8 cellular contexts compared by ENCODE assay signal in genomic region chr2:27409321-27410073, GRCh38. TPM values are rescaled to one million over a fixed set of nuclear protein-coding genes. Genes with fewer than 3 reads are reported as not detected.
DNase-seq lines count a peak whose midpoint lies in the region; ATAC-seq and TF ChIP-seq lines count a peak whose summit lies in the region.

A gene with protein sequence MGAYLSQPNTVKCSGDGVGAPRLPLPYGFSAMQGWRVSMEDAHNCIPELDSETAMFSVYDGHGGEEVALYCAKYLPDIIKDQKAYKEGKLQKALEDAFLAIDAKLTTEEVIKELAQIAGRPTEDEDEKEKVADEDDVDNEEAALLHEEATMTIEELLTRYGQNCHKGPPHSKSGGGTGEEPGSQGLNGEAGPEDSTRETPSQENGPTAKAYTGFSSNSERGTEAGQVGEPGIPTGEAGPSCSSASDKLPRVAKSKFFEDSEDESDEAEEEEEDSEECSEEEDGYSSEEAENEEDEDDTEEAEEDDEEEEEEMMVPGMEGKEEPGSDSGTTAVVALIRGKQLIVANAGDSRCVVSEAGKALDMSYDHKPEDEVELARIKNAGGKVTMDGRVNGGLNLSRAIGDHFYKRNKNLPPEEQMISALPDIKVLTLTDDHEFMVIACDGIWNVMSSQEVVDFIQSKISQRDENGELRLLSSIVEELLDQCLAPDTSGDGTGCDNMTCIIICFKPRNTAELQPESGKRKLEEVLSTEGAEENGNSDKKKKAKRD (minus strand): TSS chr2:27409591. CDS start chr2:27409422, 169 bp downstream.

- WGBS in spleen, 5 donors: 1 to 3% (median 2%) methylated on average over 50 to 82 of the region's 82 CpGs

- peaks cover 0 to 27% (median 2%) of the 10 kb centered on the region in 6 donors for H3K36me3 ChIP-seq in spleen

- H3K9me3 Mint-ChIP-seq in activated B cell treated with CpG ODN at 0.5 μM for 24 hours (no peaks in the 10 kb centered on the region), immature natural killer cell (no peaks in the 10 kb centered on the region)

- no peaks in the 10 kb centered on the region for H3K9me3 ChIP-seq in spleen

- H3K4me3 ChIP-seq in AG09309 (ENCODE audit: control insufficient read depth, low read depth, low read length) (peak within 1 kb of the TSS; percentile 100), cardiac fibroblast (replicated peaks in 1 of 2; ENCODE audit: low read depth in 2 of 2, low read length in 2 of 2) (peak within 1 kb of the TSS; percentile 98 to 99), spleen (peak within 1 kb of the TSS; percentile 88 to 100 (median 99))

- intact Hi-C loops in activated B cell treated with CpG ODN at 0.5 μM for 24 hours (cut with micrococcal nuclease): loop anchor here (1.0 to 10.0 kb wide), 9 partner anchors 19 to 254 kb away; partner anchors contain the start of genes CCDC121, EIF2B4, GPN1 and GTF3C2
- intact Hi-C loops in spleen (cut with DNase I; ENCODE audit: low total_unique reads): no loop called here

- H3K4me1 ChIP-seq in spleen: peaks cover 15 to 54% (median 39%) of the 10 kb centered on the region in 6 donors

- TF ChIP-seq CTCF in AG09309 (IDR thresholded peaks at IDR 0.05; ENCODE audit: control insufficient read depth, insufficient read depth, low read depth, low read length, missing control alignments) (no peak), activated B cell treated with CpG ODN at 0.5 μM for 24 hours (IDR thresholded peaks at IDR 0.05) (no peak), cardiac fibroblast (IDR thresholded peaks at IDR 0.05; ENCODE audit: low read depth, low read length) (no peak), spleen (IDR thresholded peaks at IDR 0.05 in 8 of 11, conservative IDR thresholded peaks at IDR 0.05 in 3 of 11) (peak in 6 of 11 experiments; percentile 14 to 52 (median 40))

- peak within 1 kb of the TSS; percentile 87 for H3K4me3 Mint-ChIP-seq in activated B cell treated with CpG ODN at 0.5 μM for 24 hours
- peak within 1 kb of the TSS; percentile 86 to 98 (median 92) for H3K4me3 Mint-ChIP-seq in immature natural killer cell

- H3K4me1 Mint-ChIP-seq in activated B cell treated with CpG ODN at 0.5 μM for 24 hours (peaks cover 31% of the 10 kb centered on the region), immature natural killer cell (peaks cover 30 to 33% of the 10 kb centered on the region in 2 donors)

- H3K27ac Mint-ChIP-seq in activated B cell treated with CpG ODN at 0.5 μM for 24 hours (peak within 1 kb of the TSS; percentile 95), immature natural killer cell (peak within 1 kb of the TSS; percentile 89 to 98 (median 95))

- no peaks in the 10 kb centered on the region for H3K27me3 ChIP-seq in spleen (replicated peaks in 1 of 7)

- POLR2A ChIA-PET in activated B cell treated with CpG ODN at 0.5 μM for 24 hours (lab: Charles Lee): interaction anchor here (0.5 to 4.2 kb wide), 17 partner anchors 9 to 359 kb away, joined by 3 to 58 read pairs (median 5); partner anchors contain the start of genes AGBL5, CCDC121, EIF2B4 and GPN1

- CTCF ChIA-PET in activated B cell treated with CpG ODN at 0.5 μM for 24 hours (lab: Charles Lee): interaction anchor here (1.5 kb wide), 1 partner anchor 20 kb away, joined by 15 read pairs; the partner anchor contains the start of gene NRBP1

- peak; percentile 60 for DNase-seq in AG09309 (ENCODE audit: low read depth)
- DNase-seq in NCI-H345 (lab: John Stamatoyannopoulos, UW): peak; percentile 98
- DNase-seq in activated B cell treated with CpG ODN at 0.5 μM for 24 hours: peak; percentile 98
- peak; percentile 92 to 94 for DNase-seq in cardiac fibroblast (ENCODE audit: low read depth in 2 of 2)
- peak; percentile 94 to 95 (median 94) for DNase-seq in immature natural killer cell
- peak; percentile 99 for DNase-seq in spleen

- H3K36me3 Mint-ChIP-seq in activated B cell treated with CpG ODN at 0.5 μM for 24 hours (ENCODE audit: low read depth) (peaks cover 21% of the 10 kb centered on the region), immature natural killer cell (no peaks in the 10 kb centered on the region)

- no peaks in the 10 kb centered on the region for H3K27me3 Mint-ChIP-seq in activated B cell treated with CpG ODN at 0.5 μM for 24 hours
- peaks cover 5 to 8% (median 7%) of the 10 kb centered on the region in 3 donors for H3K27me3 Mint-ChIP-seq in immature natural killer cell (ENCODE audit: low read depth in 3 of 3)

- peak; percentile 93 for ATAC-seq in GM19023 (IDR thresholded peaks at IDR 0.05; ENCODE audit: unreplicated experiment)
- ATAC-seq in HG03196 (IDR thresholded peaks at IDR 0.05; ENCODE audit: unreplicated experiment): peak; percentile 93
- peak; percentile 96 for ATAC-seq in activated B cell treated with CpG ODN at 0.5 μM for 24 hours (ENCODE audit: low read depth)

- no peak for TF ChIP-seq POLR2A in spleen (IDR thresholded peaks at IDR 0.05)

- peak within 1 kb of the TSS; percentile 80 to 94 (median 89) for H3K27ac ChIP-seq in spleen

RNA-seq across cellular contexts. Expression of the gene that starts here (rescaled TPM):
- total RNA-seq in activated B cell treated with CpG ODN at 0.5 μM for 24 hours (74.7 and 75.2 TPM in 2 replicates), spleen (10 to 100 TPM; 44.9 to 59.3 (median 49.9) TPM)
- polyA plus RNA-seq in immature natural killer cell (100 to 1,000 TPM in 2 of 3 donors, 10 to 100 TPM in 1; 71.3 to 116 (median 104) TPM), spleen (10 to 100 TPM; 36.0 to 51.2 (median 45.0) TPM)

Comparison
In these comparisons a context has a peak if more than half of its experiments do, and no peak if none do; other contexts are left out.
1. Peak in every context shown above with its lines: DNase-seq, ATAC-seq, H3K4me3 ChIP-seq and H3K27ac ChIP-seq.
2. CTCF ChIP-seq: peak in spleen (6 of 11); none in AG09309 (single experiment), activated B cell treated with CpG ODN at 0.5 μM for 24 hours (single experiment) and cardiac fibroblast (single experiment).